In genomic region chr22:26556904-26557303, GRCh38 we compare ENCODE assay signal across 25 cellular contexts. TPM values are rescaled to one million over a fixed set of nuclear protein-coding genes. Genes with fewer than 3 reads are reported as not detected.
A peak's percentile ranks its signal among the peaks of the same experiment; 100 is the strongest.
DNase-seq lines count a peak whose midpoint lies in the region; ATAC-seq and TF ChIP-seq lines count a peak whose summit lies in the region.
"Had no signal": no experiment of that assay in that cellular context is flagged by ENCODE, and none has a peak within 500 bp of the region (broad histone marks: within the 10 kb centered on the region; RNA-seq: fewer than 3 reads in every experiment).

No MANE protein-coding gene starts in this region.

- H3K27ac Mint-ChIP-seq in effector memory CD8-positive, alpha-beta T cell: peak overlapping the region; percentile 44 to 84
- no peak overlapping the region for H3K27ac Mint-ChIP-seq in activated CD8-positive, alpha-beta T cell treated with anti-CD3 and anti-CD28 coated beads for 36 hours

- peak; percentile 33 to 35 for TF ChIP-seq RAD21 in liver (IDR thresholded peaks at IDR 0.05)

- H3K4me1 Mint-ChIP-seq in effector memory CD8-positive, alpha-beta T cell (ENCODE audit: low read depth in 2 of 2): peaks cover 38 to 76% of the 10 kb centered on the region in 2 donors
- H3K4me1 Mint-ChIP-seq in activated CD8-positive, alpha-beta T cell treated with anti-CD3 and anti-CD28 coated beads for 36 hours (ENCODE audit: low read depth): peaks cover 38% of the 10 kb centered on the region

- H3K4me3 Mint-ChIP-seq in effector memory CD8-positive, alpha-beta T cell: no peak overlapping the region
- no peak overlapping the region for H3K4me3 Mint-ChIP-seq in activated CD8-positive, alpha-beta T cell treated with anti-CD3 and anti-CD28 coated beads for 36 hours

- DNase-seq in NCI-H69 (lab: John Stamatoyannopoulos, UW) (peak; percentile 8), ureter (ENCODE audit: low spot score) (no peak)
- DNase-seq in effector memory CD8-positive, alpha-beta T cell: no peak
- DNase-seq in activated CD8-positive, alpha-beta T cell treated with anti-CD3 and anti-CD28 coated beads for 36 hours: no peak
- DNase-seq in activated CD4-positive, alpha-beta T cell treated with anti-CD3 and anti-CD28 coated beads for 48 hours: no peak
- DNase-seq in activated naive CD4-positive, alpha-beta T cell treated with anti-CD3 and anti-CD28 coated beads, Interleukin-2, amount 50 U/mL, for 16 hours: no peak
- DNase-seq: activated CD4-positive, alpha-beta T cell treated with anti-CD3 and anti-CD28 coated beads, Interleukin-2, amount 50 U/mL, for 1 hour; activated CD8-positive, alpha-beta memory T cell treated with anti-CD3 and anti-CD28 coated beads, Interleukin-2, amount 50 U/mL, for 4 hours; activated effector memory CD4-positive, alpha-beta T cell treated with anti-CD3 and anti-CD28 coated beads, Interleukin-2, amount 50 U/mL, for 16 hours; amygdala; caudate nucleus; hypothalamus; islet precursor cell; mammary epithelial cell; MG63; NCI-H1436; NCI-H2107; NCI-H510A; ovary had no signal

- no peak for ATAC-seq in effector memory CD8-positive, alpha-beta T cell (replicated peaks)
- no peak for ATAC-seq in activated CD8-positive, alpha-beta T cell treated with anti-CD3 and anti-CD28 coated beads for 36 hours
- ATAC-seq: Panc1, sciatic nerve had no signal

- no peaks in the 10 kb centered on the region for H3K27me3 Mint-ChIP-seq in effector memory CD8-positive, alpha-beta T cell
- no peaks in the 10 kb centered on the region for H3K27me3 Mint-ChIP-seq in activated CD8-positive, alpha-beta T cell treated with anti-CD3 and anti-CD28 coated beads for 36 hours

- no peak overlapping the region for H3K4me3 ChIP-seq in liver (ENCODE audit: low read depth in 1 of 3, low read length in 3 of 3)
- H3K4me3 ChIP-seq in skeletal muscle tissue (ENCODE audit: low read length in 3 of 3): peak overlapping the region in 1 of 3 donors; percentile 49
- H3K4me3 ChIP-seq: MG63, ovary, SJSA1 had no signal

- no peak for TF ChIP-seq CTCF in liver (IDR thresholded peaks at IDR 0.05; ENCODE audit: low read depth, low read length, missing input control)
- TF ChIP-seq CTCF in activated CD8-positive, alpha-beta T cell treated with anti-CD3 and anti-CD28 coated beads for 36 hours (IDR thresholded peaks at IDR 0.05): no peak

- H3K9me3 Mint-ChIP-seq in effector memory CD8-positive, alpha-beta T cell: no peaks in the 10 kb centered on the region
- H3K9me3 Mint-ChIP-seq in activated CD8-positive, alpha-beta T cell treated with anti-CD3 and anti-CD28 coated beads for 36 hours: no peaks in the 10 kb centered on the region

- H3K36me3 ChIP-seq in liver (ENCODE audit: control insufficient read depth in 4 of 4, insufficient read depth in 3 of 4, low read depth in 1 of 4, low read length in 3 of 4) (no peaks in the 10 kb centered on the region), skeletal muscle tissue (ENCODE audit: control insufficient read depth in 3 of 3, insufficient read depth in 3 of 3, low read length in 3 of 3) (no peaks in the 10 kb centered on the region)
- H3K36me3 ChIP-seq: MG63, ovary had no signal

- intact Hi-C loops in activated CD8-positive, alpha-beta T cell treated with anti-CD3 and anti-CD28 coated beads for 36 hours (cut with micrococcal nuclease): no loop called here

- CTCF ChIA-PET in activated CD8-positive, alpha-beta T cell treated with anti-CD3 and anti-CD28 coated beads for 36 hours (lab: Charles Lee): no interaction called here

- H3K9me3 ChIP-seq in liver (ENCODE audit: control insufficient read depth in 4 of 4, low read length in 3 of 4) (no peaks in the 10 kb centered on the region), skeletal muscle tissue (ENCODE audit: control insufficient read depth in 3 of 3, low read length in 3 of 3) (no peaks in the 10 kb centered on the region)
- H3K9me3 ChIP-seq: MG63, ovary, SJSA1 had no signal

- POLR2A ChIA-PET in activated CD8-positive, alpha-beta T cell treated with anti-CD3 and anti-CD28 coated beads for 36 hours (lab: Charles Lee): no interaction called here

- no peaks in the 10 kb centered on the region for H3K27me3 ChIP-seq in liver (ENCODE audit: control insufficient read depth in 4 of 4, insufficient read depth in 4 of 4, low read length in 3 of 4)
- no peaks in the 10 kb centered on the region for H3K27me3 ChIP-seq in skeletal muscle tissue (ENCODE audit: control insufficient read depth in 3 of 3, insufficient read depth in 3 of 3, low read length in 3 of 3)
- H3K27me3 ChIP-seq: MG63, ovary, SJSA1 had no signal

- peaks cover 11% of the 10 kb centered on the region for H3K36me3 Mint-ChIP-seq in effector memory CD8-positive, alpha-beta T cell (ENCODE audit: insufficient read depth)
- peaks cover 4% of the 10 kb centered on the region for H3K36me3 Mint-ChIP-seq in activated CD8-positive, alpha-beta T cell treated with anti-CD3 and anti-CD28 coated beads for 36 hours (ENCODE audit: low read depth)

- H3K9ac ChIP-seq in liver (ENCODE audit: low read depth in 1 of 2, low read length in 2 of 2): no peak overlapping the region
- H3K9ac ChIP-seq in skeletal muscle tissue (ENCODE audit: low read depth in 1 of 3, low read length in 3 of 3): peak overlapping the region in 2 of 3 donors; percentile 69 to 77

- 47% methylated on average over 5 of the region's 5 CpGs for WGBS in liver

- peak overlapping the region; percentile 71 to 76 for H3K27ac ChIP-seq in liver (ENCODE audit: low read depth in 1 of 2, low read length in 2 of 2)
- peak overlapping the region; percentile 83 for H3K27ac ChIP-seq in skeletal muscle tissue (ENCODE audit: low read depth, low read length)
- H3K27ac ChIP-seq: C4-2B, ovary, SJSA1 had no signal

- H3K4me1 ChIP-seq in liver (ENCODE audit: control insufficient read depth in 4 of 4, insufficient read depth in 4 of 4, low read length in 3 of 4) (peaks cover 21 to 88% (median 76%) of the 10 kb centered on the region in 4 donors), skeletal muscle tissue (ENCODE audit: control insufficient read depth in 3 of 3, insufficient read depth in 3 of 3, low read length in 3 of 3) (peaks cover 61 to 80% (median 74%) of the 10 kb centered on the region in 3 donors)

TF ChIP-seq in liver, 16 proteins besides CTCF, POLR2A, EP300 and RAD21 (continues in another document):
- peak; percentile 89 to 98 for TF ChIP-seq RXRA (IDR thresholded peaks at IDR 0.05)
- TF ChIP-seq ZBTB33 (IDR thresholded peaks at IDR 0.05): peak; percentile 80
- TF ChIP-seq REST (IDR thresholded peaks at IDR 0.05): peak; percentile 74
- no peak for TF ChIP-seq ATF3 (IDR thresholded peaks at IDR 0.05)
- TF ChIP-seq NR2F2 (IDR thresholded peaks at IDR 0.05): peak; percentile 42
- peak; percentile 86 for TF ChIP-seq SP1 (IDR thresholded peaks at IDR 0.05)
- TF ChIP-seq TAF1 (conservative IDR thresholded peaks at IDR 0.05): no peak
- peak; percentile 32 for TF ChIP-seq HNF4G (IDR thresholded peaks at IDR 0.05)
- peak in 1 of 2 donors; percentile 35 for TF ChIP-seq GABPA (IDR thresholded peaks at IDR 0.05 in 1 of 2, conservative IDR thresholded peaks at IDR 0.05 in 1 of 2)
- TF ChIP-seq FOXA1 (IDR thresholded peaks at IDR 0.05): peak; percentile 86

RNA-seq across cellular contexts. Expression of gene TPST2, which starts 33.0 kb away (rescaled TPM):
- total RNA-seq in liver (100 to 1,000 TPM in 1 of 2 donors, 10 to 100 TPM in 1; 33.3 to 109 TPM), skeletal muscle tissue (6.8 TPM), ureter (49.1 TPM)
- polyA plus RNA-seq in liver: 10 to 100 TPM; 58.1 to 81.3 TPM
- 10 to 100 TPM; 30.7 to 33.6 TPM for total RNA-seq in activated CD8-positive, alpha-beta T cell treated with anti-CD3 and anti-CD28 coated beads for 36 hours

RNA-seq across cellular contexts. Expression of gene TFIP11, which starts 44.6 kb away (rescaled TPM):
- total RNA-seq in liver: 10 to 100 TPM; 27.8 to 31.7 TPM
- 10 to 100 TPM; 14.3 to 21.3 TPM for polyA plus RNA-seq in liver
- 30.3 TPM for total RNA-seq in skeletal muscle tissue
- 33.9 TPM for total RNA-seq in ureter
- 10 to 100 TPM; 37.4 to 37.8 TPM for total RNA-seq in activated CD8-positive, alpha-beta T cell treated with anti-CD3 and anti-CD28 coated beads for 36 hours

Comparison
In these comparisons a context has a peak if more than half of its experiments do, and no peak if none do; other contexts are left out.
1. H3K9ac ChIP-seq: peak in skeletal muscle tissue (2 of 3); none in liver (0 of 2).